8 cellular contexts compared by ENCODE assay signal in genomic region chr1:90721210-90722194, GRCh38. TPM values are rescaled to one million over a fixed set of nuclear protein-coding genes. Genes with fewer than 3 reads are reported as not detected.
DNase-seq lines count a peak whose midpoint lies in the region; ATAC-seq and TF ChIP-seq lines count a peak whose summit lies in the region.

No MANE protein-coding gene starts in this region.

- H3K36me3 ChIP-seq in SU-DHL-6 (ENCODE audit: low read length): no peaks in the 10 kb centered on the region
- H3K36me3 ChIP-seq in colonic mucosa: no peaks in the 10 kb centered on the region
- H3K36me3 ChIP-seq in mucosa of descending colon (ENCODE audit: low read depth): no peaks in the 10 kb centered on the region

- intact Hi-C loops in activated CD4-positive, alpha-beta T cell treated with anti-CD3 and anti-CD28 coated beads for 36 hours (cut with DNase I, micrococcal nuclease): loop anchor here (1.0 to 10.0 kb wide), 7 partner anchors 113 to 683 kb away; partner anchors contain the start of genes HFM1 (in 1 of the 2) and ZNF644 (in 1 of the 2)
- intact Hi-C loops in colonic mucosa (cut with DNase I) (loop anchor here (5.0 to 10.0 kb wide), 3 partner anchors 131 to 443 kb away; no protein-coding TSS in a partner anchor), mucosa of descending colon (cut with DNase I, micrococcal nuclease) (loop anchor here in 1 of 2 donors (10.0 kb wide), 1 partner anchor 113 kb away; no protein-coding TSS in a partner anchor)

- peak overlapping the region; percentile 63 for H2AFZ ChIP-seq in SU-DHL-6 (ENCODE audit: low read depth, low read length, severe bottlenecking)

- H3K27ac Mint-ChIP-seq in activated CD4-positive, alpha-beta T cell treated with anti-CD3 and anti-CD28 coated beads for 36 hours: no peak overlapping the region

- no peaks in the 10 kb centered on the region for H4K20me1 ChIP-seq in SU-DHL-6 (ENCODE audit: low read depth, low read length)

- H3K9me3 Mint-ChIP-seq in activated CD4-positive, alpha-beta T cell treated with anti-CD3 and anti-CD28 coated beads for 36 hours (ENCODE audit: low read depth): peaks cover 8% of the 10 kb centered on the region

- H3K4me3 ChIP-seq in SU-DHL-6 (ENCODE audit: insufficient read depth, low read length, poor library complexity, severe bottlenecking): no peak overlapping the region
- no peak overlapping the region for H3K4me3 ChIP-seq in colonic mucosa
- no peak overlapping the region for H3K4me3 ChIP-seq in mucosa of descending colon

- CTCF ChIA-PET in activated CD4-positive, alpha-beta T cell treated with anti-CD3 and anti-CD28 coated beads for 36 hours (lab: Charles Lee): interaction anchor here (0.6 to 2.3 kb wide), 25 partner anchors 9 to 698 kb away, joined by 3 to 26 read pairs (median 4); no protein-coding TSS in a partner anchor
- CTCF ChIA-PET in HEK293T (lab: Yijun Ruan, JAX): interaction anchor here (0.6 to 1.9 kb wide), 20 partner anchors 8 to 937 kb away, joined by 3 to 12 read pairs (median 4); no protein-coding TSS in a partner anchor

- peaks cover 56% of the 10 kb centered on the region for H3K4me1 Mint-ChIP-seq in activated CD4-positive, alpha-beta T cell treated with anti-CD3 and anti-CD28 coated beads for 36 hours

- no peak overlapping the region for H3K4me3 Mint-ChIP-seq in activated CD4-positive, alpha-beta T cell treated with anti-CD3 and anti-CD28 coated beads for 36 hours

- H3K9ac ChIP-seq in SU-DHL-6 (ENCODE audit: low read length) (no peak overlapping the region), colonic mucosa (ENCODE audit: low read depth in 2 of 2, low read length in 2 of 2) (no peak overlapping the region)

- no peaks in the 10 kb centered on the region for H3K9me2 ChIP-seq in SU-DHL-6 (replicated peaks; ENCODE audit: insufficient read depth, low read length)

- H3F3A ChIP-seq in SU-DHL-6 (ENCODE audit: insufficient read depth): no peaks in the 10 kb centered on the region

- TF ChIP-seq CTCF in SU-DHL-6 (IDR thresholded peaks at IDR 0.05; ENCODE audit: insufficient read depth, low read length, poor library complexity, severe bottlenecking) (peak; percentile 78), colonic mucosa (IDR thresholded peaks at IDR 0.05) (peak; percentile 67), mucosa of descending colon (IDR thresholded peaks at IDR 0.05) (peak; percentile 53)

- H3K4me2 ChIP-seq in SU-DHL-6 (ENCODE audit: low read depth, low read length, poor library complexity, severe bottlenecking): peak overlapping the region; percentile 43

- H3K36me3 Mint-ChIP-seq in activated CD4-positive, alpha-beta T cell treated with anti-CD3 and anti-CD28 coated beads for 36 hours (ENCODE audit: low read depth): peaks cover 20% of the 10 kb centered on the region

- H3K9me3 ChIP-seq in SU-DHL-6 (ENCODE audit: insufficient read depth, low read length) (no peaks in the 10 kb centered on the region), colonic mucosa (no peaks in the 10 kb centered on the region), mucosa of descending colon (no peaks in the 10 kb centered on the region)

- H3K4me1 ChIP-seq in colonic mucosa (peaks cover 5% of the 10 kb centered on the region), mucosa of descending colon (ENCODE audit: low read depth) (peaks cover 27% of the 10 kb centered on the region)

- H3K27ac ChIP-seq in SU-DHL-6 (ENCODE audit: low read depth, low read length) (no peak overlapping the region), colonic mucosa (no peak overlapping the region)

- no peaks in the 10 kb centered on the region for H3K79me2 ChIP-seq in SU-DHL-6 (ENCODE audit: insufficient read depth, low read length)

- POLR2A ChIA-PET in activated CD4-positive, alpha-beta T cell treated with anti-CD3 and anti-CD28 coated beads for 36 hours (lab: Charles Lee): interaction anchor here (0.7 kb wide), 1 partner anchor 11 kb away, joined by 4 read pairs; no protein-coding TSS in a partner anchor
- POLR2A ChIA-PET in HEK293T (lab: Yijun Ruan, JAX): interaction anchor here (0.6 kb wide), 1 partner anchor 129 kb away, joined by 3 read pairs; no protein-coding TSS in a partner anchor

- peak; percentile 78 for DNase-seq in activated CD4-positive, alpha-beta T cell treated with anti-CD3 and anti-CD28 coated beads for 36 hours
- DNase-seq in activated CD4-positive, alpha-beta T cell treated with anti-CD3 and anti-CD28 coated beads for 1 hour: no peak
- DNase-seq in HEK293T (ENCODE audit: extremely low spot score) (peak; percentile 78), NCI-H1436 treated with DMSO at 0.1 percent for 48 hours (lab: John Stamatoyannopoulos, UW) (peak; percentile 66), colonic mucosa (peak; percentile 62), mucosa of descending colon (peak in 2 of 3 donors; percentile 57 to 84)

- ATAC-seq in activated CD4-positive, alpha-beta T cell treated with anti-CD3 and anti-CD28 coated beads for 36 hours: peak; percentile 47
- ATAC-seq in mucosa of descending colon: peak; percentile 74
- ATAC-seq in GM19328 (IDR thresholded peaks at IDR 0.05; ENCODE audit: unreplicated experiment): no peak

- H3K27me3 Mint-ChIP-seq in activated CD4-positive, alpha-beta T cell treated with anti-CD3 and anti-CD28 coated beads for 36 hours: peaks cover 81% of the 10 kb centered on the region

- H3K27me3 ChIP-seq in SU-DHL-6 (ENCODE audit: low read length) (no peaks in the 10 kb centered on the region), colonic mucosa (peaks cover 92% of the 10 kb centered on the region)

TF ChIP-seq in HEK293T, 16 proteins besides CTCF, POLR2A, EP300 and RAD21:
- TF ChIP-seq SUZ12 (IDR thresholded peaks at IDR 0.05): no peak
- no peak for TF ChIP-seq FOXA1 (IDR thresholded peaks at IDR 0.05)
- TF ChIP-seq FOXK2 (IDR thresholded peaks at IDR 0.05): no peak
- TF ChIP-seq FOXM1 (IDR thresholded peaks at IDR 0.05; ENCODE audit: borderline replicate concordance): no peak
- TF ChIP-seq ARNT (IDR thresholded peaks at IDR 0.05): no peak
- TF ChIP-seq ELF4 (IDR thresholded peaks at IDR 0.05): no peak

RNA-seq across cellular contexts. Expression of gene BARHL2, which starts 4.4 kb away (rescaled TPM):
- total RNA-seq in activated CD4-positive, alpha-beta T cell treated with anti-CD3 and anti-CD28 coated beads for 36 hours: not detected
- not detected for total RNA-seq in colonic mucosa
- total RNA-seq in mucosa of descending colon: not detected
